22 cellular contexts compared by ENCODE assay signal in genomic region chr15:48391950-48392349, GRCh38.
DNase-seq lines count a peak whose midpoint lies in the region; ATAC-seq and TF ChIP-seq lines count a peak whose summit lies in the region.
"Had no signal": no experiment of that assay in that cellular context is flagged by ENCODE, and none has a peak within 500 bp of the region (broad histone marks: within the 10 kb centered on the region; RNA-seq: fewer than 3 reads in every experiment).

No MANE protein-coding gene starts in this region.

- H3K79me1 ChIP-seq in neuronal stem cell (ENCODE audit: low read depth, low read length), result no peaks in the 10 kb centered on the region

- TF ChIP-seq EP300 in ovary (IDR thresholded peaks at IDR 0.05), result no peak

- H2BK12ac ChIP-seq in neuronal stem cell (ENCODE audit: low read length), result no peak overlapping the region

- H3K36me3 ChIP-seq in heart right ventricle, result no peaks in the 10 kb centered on the region
- no peaks in the 10 kb centered on the region for H3K36me3 ChIP-seq in esophagus squamous epithelium
- no peaks in the 10 kb centered on the region for H3K36me3 ChIP-seq in neuronal stem cell (replicated peaks in 1 of 2; ENCODE audit: control insufficient read depth in 2 of 2, insufficient read depth in 2 of 2, low read length in 2 of 2)
- H3K36me3 ChIP-seq in uterus, result no peaks in the 10 kb centered on the region
- H3K36me3 ChIP-seq in ovary, result no peaks in the 10 kb centered on the region
- H3K36me3 ChIP-seq: upper lobe of left lung had no signal

- H3K9me3 ChIP-seq in heart right ventricle, result no peaks in the 10 kb centered on the region
- H3K9me3 ChIP-seq in esophagus squamous epithelium, result no peaks in the 10 kb centered on the region
- H3K9me3 ChIP-seq in neuronal stem cell (replicated peaks in 1 of 2; ENCODE audit: control insufficient read depth in 2 of 2, insufficient read depth in 1 of 2, low read depth in 1 of 2, low read length in 2 of 2), result no peaks in the 10 kb centered on the region
- no peaks in the 10 kb centered on the region for H3K9me3 ChIP-seq in uterus
- no peaks in the 10 kb centered on the region for H3K9me3 ChIP-seq in ovary
- H3K9me3 ChIP-seq: A549, upper lobe of left lung had no signal

- H3K4me1 ChIP-seq in heart right ventricle (peaks cover 0 to 49% (median 17%) of the 10 kb centered on the region in 9 donors), esophagus squamous epithelium (peaks cover 32 to 91% (median 53%) of the 10 kb centered on the region in 3 donors), neuronal stem cell (ENCODE audit: control insufficient read depth in 2 of 2, insufficient read depth in 1 of 2, low read depth in 1 of 2, low read length in 2 of 2) (peaks cover 7 to 10% of the 10 kb centered on the region in 2 donors), uterus (no peaks in the 10 kb centered on the region), ovary (ENCODE audit: insufficient read depth) (peaks cover 14% of the 10 kb centered on the region)

- H3K27ac ChIP-seq in heart right ventricle (peak overlapping the region in 7 of 10 donors; percentile 38 to 78 (median 56)), esophagus squamous epithelium (peak overlapping the region; percentile 50 to 82 (median 74)), neuronal stem cell (replicated peaks; ENCODE audit: low read length) (no peak overlapping the region), uterus (peak overlapping the region; percentile 59 to 80), ovary (no peak overlapping the region)
- H3K27ac ChIP-seq: A549, SK-N-MC had no signal

- no peak overlapping the region for H3K18ac ChIP-seq in neuronal stem cell (ENCODE audit: low read length)

- H2BK120ac ChIP-seq in neuronal stem cell (ENCODE audit: low read depth, low read length), result no peak overlapping the region

- intact Hi-C loops in heart right ventricle (cut with DNase I) (no loop called here), left cardiac atrium (cut with DNase I) (no loop called here), esophagus squamous epithelium (cut with DNase I) (no loop called here), uterus (cut with DNase I; ENCODE audit: low total_unique reads) (no loop called here), ovary (cut with DNase I) (no loop called here)

- no peak overlapping the region for H4K91ac ChIP-seq in neuronal stem cell (ENCODE audit: low read depth, low read length, poor library complexity)

- no peak overlapping the region for H2BK5ac ChIP-seq in neuronal stem cell (ENCODE audit: low read length)

- H3K4me3 ChIP-seq in heart right ventricle (no peak overlapping the region), esophagus squamous epithelium (no peak overlapping the region), neuronal stem cell (ENCODE audit: low read length in 2 of 2) (no peak overlapping the region), uterus (no peak overlapping the region), ovary (no peak overlapping the region)
- H3K4me3 ChIP-seq: A549, SK-N-MC, upper lobe of left lung had no signal

- H4K8ac ChIP-seq in neuronal stem cell (ENCODE audit: low read depth, low read length), result no peak overlapping the region

- ATAC-seq in heart right ventricle (no peak), left cardiac atrium (no peak), GM18502 (IDR thresholded peaks at IDR 0.05; ENCODE audit: poor library complexity, unreplicated experiment) (no peak), GM18861 (IDR thresholded peaks at IDR 0.05; ENCODE audit: unreplicated experiment) (no peak)
- ATAC-seq: A549; naive thymus-derived CD8-positive, alpha-beta T cell; WTC11 had no signal

- no peak overlapping the region for H3K4ac ChIP-seq in neuronal stem cell (ENCODE audit: low read length)

- TF ChIP-seq POLR2A in esophagus squamous epithelium (IDR thresholded peaks at IDR 0.05), result no peak
- no peak for TF ChIP-seq POLR2A in uterus (IDR thresholded peaks at IDR 0.05)
- no peak for TF ChIP-seq POLR2A in ovary (IDR thresholded peaks at IDR 0.05)

- no peak for DNase-seq in heart right ventricle
- DNase-seq in left cardiac atrium, result no peak
- DNase-seq in esophagus squamous epithelium (lab: John Stamatoyannopoulos, UW), result no peak
- no peak for DNase-seq in neuronal stem cell (ENCODE audit: low spot score)
- no peak for DNase-seq in uterus
- no peak for DNase-seq in ovary
- DNase-seq: activated CD4-positive, alpha-beta memory T cell treated with anti-CD3 and anti-CD28 coated beads, Interleukin-2, amount 10 ng/mL, durations not matched to agents 7 days and 5 days; activated T-cell treated with anti-CD3 and anti-CD28 coated beads for 4 hours; amniotic stem cell; H9; naive thymus-derived CD8-positive, alpha-beta T cell; NCI-H1092; NCI-H2081; stimulated activated CD4-positive, alpha-beta T cell treated with anti-CD3 and anti-CD28 coated beads, Interleukin-2, amount 100 ng/mL, for 24 hours; stimulated activated naive CD4-positive, alpha-beta T cell; T-helper 9 cell had no signal

- H2BK15ac ChIP-seq in neuronal stem cell (ENCODE audit: low read length), result no peak overlapping the region

- H3K4me2 ChIP-seq in neuronal stem cell (ENCODE audit: insufficient read depth, low read length, poor library complexity, severe bottlenecking), result no peak overlapping the region
- H3K4me2 ChIP-seq: A549 had no signal

- WGBS in heart right ventricle, 2 donors, result 97 to 100% methylated on average over 2 of the region's 2 CpGs
- WGBS in esophagus squamous epithelium, 2 donors, result 39 to 77% methylated on average over 2 of the region's 2 CpGs
- WGBS in neuronal stem cell (ENCODE audit: extremely low coverage in 2 of 2, insufficient read length in 2 of 2, insufficient replicate concordance in 1 of 2), 2 donors, result no CpG with 5 or more reads among the region's 2 CpGs
- WGBS in ovary, 3 donors, result 92 to 100% (median 98%) methylated on average over 2 of the region's 2 CpGs

- no peak overlapping the region for H2AK5ac ChIP-seq in neuronal stem cell (ENCODE audit: low read depth, low read length)

- H2AFZ ChIP-seq in neuronal stem cell (ENCODE audit: low read length), result peak overlapping the region; percentile 9

- no peaks in the 10 kb centered on the region for H3K27me3 ChIP-seq in heart right ventricle
- no peaks in the 10 kb centered on the region for H3K27me3 ChIP-seq in esophagus squamous epithelium
- H3K27me3 ChIP-seq in neuronal stem cell (ENCODE audit: control insufficient read depth in 3 of 3, insufficient read depth in 3 of 3, low read depth in 1 of 3, low read length in 3 of 3), result no peaks in the 10 kb centered on the region
- no peaks in the 10 kb centered on the region for H3K27me3 ChIP-seq in uterus
- H3K27me3 ChIP-seq in ovary, result no peaks in the 10 kb centered on the region
- H3K27me3 ChIP-seq: upper lobe of left lung had no signal

- no peak for TF ChIP-seq CTCF in heart right ventricle (IDR thresholded peaks at IDR 0.05)
- TF ChIP-seq CTCF in esophagus squamous epithelium (IDR thresholded peaks at IDR 0.05), result no peak
- TF ChIP-seq CTCF in uterus (IDR thresholded peaks at IDR 0.05), result no peak
- TF ChIP-seq CTCF in ovary (IDR thresholded peaks at IDR 0.05), result no peak

- no peak overlapping the region for H3K9ac ChIP-seq in neuronal stem cell (ENCODE audit: low read depth, low read length, poor library complexity)

- no peak overlapping the region for H3K14ac ChIP-seq in neuronal stem cell (ENCODE audit: low read length)

- no peak overlapping the region for H3K23ac ChIP-seq in neuronal stem cell (ENCODE audit: low read depth, low read length, poor library complexity)

Comparison
In these comparisons a context has a peak if more than half of its experiments do, and no peak if none do; other contexts are left out.
1. H3K27ac ChIP-seq: peak in heart right ventricle (7 of 10), esophagus squamous epithelium (4 of 4) and uterus (2 of 2); none in neuronal stem cell (single experiment) and ovary (0 of 2).